20 cellular contexts compared by ENCODE assay signal in genomic region chr1:87880098-87880746, GRCh38.
"Had no signal": no experiment of that assay in that cellular context is flagged by ENCODE, and none has a peak within 500 bp of the region (broad histone marks: within the 10 kb centered on the region; RNA-seq: fewer than 3 reads in every experiment).

No MANE protein-coding gene starts in this region.

- H3K9me3 ChIP-seq: adrenal gland, left ventricle myocardium inferior, tibial nerve had no signal

- H3K27ac Mint-ChIP-seq: activated naive CD4-positive, alpha-beta T cell treated with anti-CD3 and anti-CD28 coated beads, Interleukin-2, amount 50 U/mL, for 24 hours; activated T-cell treated with anti-CD3 and anti-CD28 coated beads, Interleukin-2, amount 50 U/mL, for 72 hours; progenitor cell of endocrine pancreas; stimulated activated naive CD8-positive, alpha-beta T cell treated with anti-CD3 and anti-CD28 coated beads, Interleukin-15, Interleukin-2, amounts not matched to agents 100 ng/mL and 50 ng/mL, for 24 hours; T-helper 17 cell had no signal

- DNase-seq: activated CD4-positive, alpha-beta T cell treated with anti-CD3 and anti-CD28 coated beads for 1 hour; activated effector memory CD4-positive, alpha-beta T cell treated with anti-CD3 and anti-CD28 coated beads, Interleukin-2, amount 50 U/mL, for 16 hours; activated T-cell treated with anti-CD3 and anti-CD28 coated beads, Interleukin-2, amount 50 U/mL, for 72 hours; adrenal gland; effector memory CD8-positive, alpha-beta T cell; head of caudate nucleus; left ventricle myocardium inferior; occipital lobe; stimulated activated CD4-positive, alpha-beta T cell treated with anti-CD3 and anti-CD28 coated beads, Interleukin-12 subunit alpha, Interleukin-12 subunit beta, amount 100 ng/mL, for 4 hours; stimulated activated CD4-positive, alpha-beta T cell treated with anti-CD3 and anti-CD28 coated beads, Interleukin-1b, Interleukin-23, amount 100 ng/mL, for 48 hours; T-helper 17 cell; WERI-Rb-1 had no signal

- H3K27me3 Mint-ChIP-seq: activated naive CD4-positive, alpha-beta T cell treated with anti-CD3 and anti-CD28 coated beads, Interleukin-2, amount 50 U/mL, for 24 hours had no signal

- H3K36me3 ChIP-seq: adrenal gland, left ventricle myocardium inferior, tibial nerve, WERI-Rb-1 had no signal

- H3K27ac ChIP-seq: adrenal gland, left ventricle myocardium inferior, tibial nerve, WERI-Rb-1 had no signal

- ATAC-seq: activated T-cell treated with anti-CD3 and anti-CD28 coated beads, Interleukin-2, amount 50 U/mL, for 72 hours; effector memory CD8-positive, alpha-beta T cell; T-helper 17 cell had no signal

- FAIRE-seq: astrocyte, bronchial epithelial cell, frontal cortex, urothelium cell line had no signal

- H3K36me3 Mint-ChIP-seq: activated naive CD4-positive, alpha-beta T cell treated with anti-CD3 and anti-CD28 coated beads, Interleukin-2, amount 50 U/mL, for 24 hours had no signal

- H3K4me3 ChIP-seq: adrenal gland, left ventricle myocardium inferior, tibial nerve had no signal

- H3K4me1 Mint-ChIP-seq: activated naive CD4-positive, alpha-beta T cell treated with anti-CD3 and anti-CD28 coated beads, Interleukin-2, amount 50 U/mL, for 24 hours; T-helper 17 cell had no signal

- H3K4me3 Mint-ChIP-seq: activated naive CD4-positive, alpha-beta T cell treated with anti-CD3 and anti-CD28 coated beads, Interleukin-2, amount 50 U/mL, for 24 hours; activated T-cell treated with anti-CD3 and anti-CD28 coated beads, Interleukin-2, amount 50 U/mL, for 72 hours; effector memory CD8-positive, alpha-beta T cell; stimulated activated naive CD8-positive, alpha-beta T cell treated with anti-CD3 and anti-CD28 coated beads, Interleukin-15, Interleukin-2, amounts not matched to agents 100 ng/mL and 50 ng/mL, for 24 hours; T-helper 17 cell had no signal

- H3K27me3 ChIP-seq: adrenal gland, tibial nerve had no signal

- H3K9me3 Mint-ChIP-seq: activated naive CD4-positive, alpha-beta T cell treated with anti-CD3 and anti-CD28 coated beads, Interleukin-2, amount 50 U/mL, for 24 hours; activated T-cell treated with anti-CD3 and anti-CD28 coated beads, Interleukin-2, amount 50 U/mL, for 72 hours; effector memory CD8-positive, alpha-beta T cell; stimulated activated naive CD8-positive, alpha-beta T cell treated with anti-CD3 and anti-CD28 coated beads, Interleukin-15, Interleukin-2, amounts not matched to agents 100 ng/mL and 50 ng/mL, for 24 hours had no signal

- H3K4me1 ChIP-seq: adrenal gland, left ventricle myocardium inferior, tibial nerve had no signal
